10 cellular contexts compared by ENCODE assay signal in genomic region chr7:44144968-44145418, GRCh38. TPM values are rescaled to one million over a fixed set of nuclear protein-coding genes. Genes with fewer than 3 reads are reported as not detected.
DNase-seq lines count a peak whose midpoint lies in the region; ATAC-seq and TF ChIP-seq lines count a peak whose summit lies in the region.
"Had no signal": no experiment of that assay in that cellular context is flagged by ENCODE, and none has a peak within 500 bp of the region (broad histone marks: within the 10 kb centered on the region; RNA-seq: fewer than 3 reads in every experiment).

No MANE protein-coding gene starts in this region.

- H3K4me3 ChIP-seq in mesendoderm (ENCODE audit: low read length) (no peak overlapping the region), thoracic aorta (peak overlapping the region; percentile 74), uterus (no peak overlapping the region)

- no peak for ATAC-seq in thoracic aorta (ENCODE audit: insufficient number of reproducible peaks, low FRiP score, low read depth)

- H3K27ac ChIP-seq in mesendoderm (ENCODE audit: low read depth, low read length): no peak overlapping the region
- no peak overlapping the region for H3K27ac ChIP-seq in thoracic aorta
- no peak overlapping the region for H3K27ac ChIP-seq in uterus

- H2BK120ac ChIP-seq in mesendoderm (ENCODE audit: low read depth, low read length): no peak overlapping the region

- no peak overlapping the region for H4K8ac ChIP-seq in mesendoderm (ENCODE audit: low read depth, low read length)

- H3K4me2 ChIP-seq in mesendoderm (ENCODE audit: low read length): peak overlapping the region; percentile 60

- TF ChIP-seq POLR2A in uterus (IDR thresholded peaks at IDR 0.05): no peak

- no peak for DNase-seq in activated naive CD4-positive, alpha-beta T cell treated with anti-CD3 and anti-CD28 coated beads, Interleukin-2, amount 50 U/mL, for 16 hours
- DNase-seq in mesendoderm (no peak), thoracic aorta (ENCODE audit: low spot score) (no peak), uterus (no peak), NCI-H2171 (lab: John Stamatoyannopoulos, UW) (no peak)
- no peak for DNase-seq in activated CD4-positive, CD25-positive, alpha-beta regulatory T cell treated with anti-CD3 and anti-CD28 coated beads, Interleukin-2, amount 50 U/mL, for 72 hours
- DNase-seq: NCI-H748 treated with DMSO at 0.1 percent for 48 hours had no signal

- H3K79me1 ChIP-seq in mesendoderm (ENCODE audit: low read length): no peaks in the 10 kb centered on the region

- H2AK5ac ChIP-seq in mesendoderm (ENCODE audit: low read length): no peak overlapping the region

- no peak overlapping the region for H3K23ac ChIP-seq in mesendoderm (ENCODE audit: low read length)

- H3K4me1 ChIP-seq in mesendoderm (ENCODE audit: control insufficient read depth, low read depth, low read length) (peaks cover 7% of the 10 kb centered on the region), thoracic aorta (ENCODE audit: control insufficient read depth in 1 of 2, low read depth in 2 of 2) (peaks cover 6 to 14% of the 10 kb centered on the region in 2 donors), uterus (peaks cover 0 to 5% of the 10 kb centered on the region in 2 donors)

- no peak overlapping the region for H4K5ac ChIP-seq in mesendoderm (ENCODE audit: low read length)

- H3K36me3 ChIP-seq in mesendoderm (ENCODE audit: control insufficient read depth, insufficient read depth, low read length) (no peaks in the 10 kb centered on the region), thoracic aorta (no peaks in the 10 kb centered on the region), uterus (no peaks in the 10 kb centered on the region)

- no peak for TF ChIP-seq CTCF in brain (conservative IDR thresholded peaks at IDR 0.05)
- no peak for TF ChIP-seq CTCF in thoracic aorta (IDR thresholded peaks at IDR 0.05)
- no peak for TF ChIP-seq CTCF in uterus (IDR thresholded peaks at IDR 0.05)

- no peaks in the 10 kb centered on the region for H3K27me3 Mint-ChIP-seq in activated naive CD4-positive, alpha-beta T cell treated with anti-CD3 and anti-CD28 coated beads, Interleukin-2, amount 50 U/mL, for 24 hours
- H3K27me3 Mint-ChIP-seq in brain: peaks cover 16% of the 10 kb centered on the region

- intact Hi-C loops in uterus (cut with DNase I; ENCODE audit: low total_unique reads): no loop called here

- H3K79me2 ChIP-seq in mesendoderm (ENCODE audit: control insufficient read depth, insufficient read depth, low read length): no peaks in the 10 kb centered on the region

- H3K56ac ChIP-seq in mesendoderm (ENCODE audit: low read length): peak overlapping the region; percentile 80

- H3K18ac ChIP-seq in mesendoderm (ENCODE audit: low read length): no peak overlapping the region

- peak overlapping the region; percentile 22 for H3K9ac ChIP-seq in mesendoderm (ENCODE audit: low read length)

- H3K9me3 Mint-ChIP-seq in activated naive CD4-positive, alpha-beta T cell treated with anti-CD3 and anti-CD28 coated beads, Interleukin-2, amount 50 U/mL, for 24 hours: no peaks in the 10 kb centered on the region
- H3K9me3 Mint-ChIP-seq in brain: no peaks in the 10 kb centered on the region

- H3K4me3 Mint-ChIP-seq in activated naive CD4-positive, alpha-beta T cell treated with anti-CD3 and anti-CD28 coated beads, Interleukin-2, amount 50 U/mL, for 24 hours: peak overlapping the region; percentile 78
- H3K4me3 Mint-ChIP-seq in brain: peak overlapping the region in 4 of 5 experiments; percentile 74 to 78 (median 77)

- H3K27me3 ChIP-seq in mesendoderm (ENCODE audit: insufficient read depth, low read length, poor library complexity): no peaks in the 10 kb centered on the region
- no peaks in the 10 kb centered on the region for H3K27me3 ChIP-seq in thoracic aorta (replicated peaks; ENCODE audit: insufficient read depth)
- no peaks in the 10 kb centered on the region for H3K27me3 ChIP-seq in uterus

- no peak overlapping the region for H3K4ac ChIP-seq in mesendoderm (ENCODE audit: low read depth, low read length)

- no peaks in the 10 kb centered on the region for H3K36me3 Mint-ChIP-seq in activated naive CD4-positive, alpha-beta T cell treated with anti-CD3 and anti-CD28 coated beads, Interleukin-2, amount 50 U/mL, for 24 hours
- H3K36me3 Mint-ChIP-seq in brain: no peaks in the 10 kb centered on the region

- no CpG with 5 or more reads among the region's 27 CpGs for WGBS in mesendoderm (ENCODE audit: extremely low coverage, insufficient coverage, low lambda C conversion rate)

- no peak overlapping the region for H2BK5ac ChIP-seq in mesendoderm (ENCODE audit: low read length)

- no peak overlapping the region for H2BK15ac ChIP-seq in mesendoderm (replicated peaks; ENCODE audit: low read depth)

- no peaks in the 10 kb centered on the region for H3K9me3 ChIP-seq in thoracic aorta
- H3K9me3 ChIP-seq in uterus: no peaks in the 10 kb centered on the region

- peaks cover 7% of the 10 kb centered on the region for H3K4me1 Mint-ChIP-seq in activated naive CD4-positive, alpha-beta T cell treated with anti-CD3 and anti-CD28 coated beads, Interleukin-2, amount 50 U/mL, for 24 hours
- peaks cover 37% of the 10 kb centered on the region for H3K4me1 Mint-ChIP-seq in brain

- no peak overlapping the region for H3K27ac Mint-ChIP-seq in activated naive CD4-positive, alpha-beta T cell treated with anti-CD3 and anti-CD28 coated beads, Interleukin-2, amount 50 U/mL, for 24 hours
- no peak overlapping the region for H3K27ac Mint-ChIP-seq in brain

RNA-seq across cellular contexts. Expression of gene MYL7, which starts 3.9 kb away (rescaled TPM):
- not detected for polyA plus RNA-seq in brain (ENCODE audit: insufficient read depth, low read depth, low replicate concordance)
- 75.9 TPM for polyA plus RNA-seq in mesendoderm (2013, experiment 1 of 2)
- polyA plus RNA-seq in mesendoderm (2013, experiment 2 of 2): 75.4 TPM
- total RNA-seq in thoracic aorta (not detected), uterus (not detected)
- total RNA-seq: subcutaneous adipose tissue had no signal

RNA-seq across cellular contexts. Expression of gene POLD2, which starts 21.6 kb away (rescaled TPM):
- 162 TPM for polyA plus RNA-seq in brain (ENCODE audit: insufficient read depth, low read depth, low replicate concordance)
- 123 TPM for polyA plus RNA-seq in mesendoderm (2013, experiment 1 of 2)
- 124 TPM for polyA plus RNA-seq in mesendoderm (2013, experiment 2 of 2)
- total RNA-seq in thoracic aorta (10 to 100 TPM; 38.7 to 43.8 TPM), uterus (10 to 100 TPM; 12.9 to 73.3 (median 33.7) TPM)

RNA-seq across cellular contexts. Expression of gene AEBP1, which starts 40.8 kb away (rescaled TPM):
- polyA plus RNA-seq in brain (ENCODE audit: insufficient read depth, low read depth, low replicate concordance): 35.2 TPM
- 19.7 TPM for polyA plus RNA-seq in mesendoderm (2013, experiment 1 of 2)
- polyA plus RNA-seq in mesendoderm (2013, experiment 2 of 2): 20.4 TPM
- total RNA-seq in thoracic aorta (1,000 to 10,000 TPM; 1,006 to 1,415 TPM), uterus (100 to 1,000 TPM in 3 of 4 donors, 10 to 100 TPM in 1; 88.9 to 395 (median 303) TPM)

RNA-seq across cellular contexts. Expression of gene GCK, which starts 44.2 kb away (rescaled TPM):
- polyA plus RNA-seq in brain (ENCODE audit: insufficient read depth, low read depth, low replicate concordance): 41.6 TPM
- 3.5 TPM for polyA plus RNA-seq in mesendoderm (2013, experiment 1 of 2)
- 3.7 TPM for polyA plus RNA-seq in mesendoderm (2013, experiment 2 of 2)
- total RNA-seq in thoracic aorta (1 to 10 TPM; 1.6 to 2.3 TPM), uterus (1 to 10 TPM in 2 of 4 donors, under 1 TPM in 1, not detected in 1; 0.29 to 2.6 (median 1.8) TPM)

RNA-seq across cellular contexts. Expression of gene YKT6, which starts 55.8 kb away (rescaled TPM):
- polyA plus RNA-seq in brain (ENCODE audit: insufficient read depth, low read depth, low replicate concordance): 86.3 TPM
- polyA plus RNA-seq in mesendoderm (2013, experiment 1 of 2): 85.8 TPM
- 88.1 TPM for polyA plus RNA-seq in mesendoderm (2013, experiment 2 of 2)
- total RNA-seq in thoracic aorta (10 to 100 TPM; 62.0 to 69.6 TPM), uterus (10 to 100 TPM; 12.4 to 85.3 (median 49.4) TPM)
